ENCODE assay signal across 14 cellular contexts in genomic region chr11:37504925-37505324, GRCh38.
DNase-seq lines count a peak whose midpoint lies in the region; FAIRE-seq and TF ChIP-seq lines count a peak whose summit lies in the region.
"Had no signal": no experiment of that assay in that cellular context is flagged by ENCODE, and none has a peak within 500 bp of the region (broad histone marks: within the 10 kb centered on the region; RNA-seq: fewer than 3 reads in every experiment).

No MANE protein-coding gene starts in this region.

- H3K9me3 ChIP-seq in MM.1S (replicated peaks; ENCODE audit: insufficient read depth, low read length), result no peaks in the 10 kb centered on the region
- H3K9me3 ChIP-seq: adrenal gland; BLaER1 treated with 17β-estradiol and CSF1 and Interleukin-3, amounts not matched to agents 10 nM and 100 nM; ovary had no signal

- H3F3A ChIP-seq in MM.1S (ENCODE audit: insufficient read depth, low read length), result peaks cover 22% of the 10 kb centered on the region

- no peaks in the 10 kb centered on the region for H3K36me3 ChIP-seq in MM.1S (replicated peaks; ENCODE audit: insufficient read depth, low read length)
- no peaks in the 10 kb centered on the region for H3K36me3 ChIP-seq in bronchial epithelial cell (ENCODE audit: control insufficient read depth, insufficient read depth, low read length)
- H3K36me3 ChIP-seq: adrenal gland; BLaER1 treated with 17β-estradiol and CSF1 and Interleukin-3, amounts not matched to agents 10 nM and 100 nM; ovary had no signal

- no peak for FAIRE-seq in bronchial epithelial cell (lab: Jason Lieb, UNC)

- no peaks in the 10 kb centered on the region for H3K79me2 ChIP-seq in MM.1S (ENCODE audit: low read length)

- no peaks in the 10 kb centered on the region for H3K27me3 ChIP-seq in MM.1S (replicated peaks; ENCODE audit: insufficient read depth, low read length)
- no peaks in the 10 kb centered on the region for H3K27me3 ChIP-seq in bronchial epithelial cell (ENCODE audit: control insufficient read depth, insufficient read depth, low read length)
- H3K27me3 ChIP-seq: adrenal gland; BLaER1 treated with 17β-estradiol and CSF1 and Interleukin-3, amounts not matched to agents 10 nM and 100 nM; ovary had no signal

- DNase-seq in Caki2 (ENCODE audit: low read depth) (peak; percentile 67), MM.1S (no peak), bronchial epithelial cell (ENCODE audit: low read depth) (peak; percentile 97), mucosa of gallbladder (ENCODE audit: low spot score) (peak; percentile 19), inferior parietal cortex (ENCODE audit: extremely low spot score) (no peak), SHP77 (lab: John Stamatoyannopoulos, UW) (no peak), DMS 273 treated with DMSO at 0.1 percent for 48 hours (lab: John Stamatoyannopoulos, UW) (no peak), middle frontal gyrus (ENCODE audit: extremely low spot score, low spot score) (no peak)
- DNase-seq: activated CD8-positive, alpha-beta memory T cell treated with anti-CD3 and anti-CD28 coated beads, Interleukin-2, amount 10 ng/mL, durations not matched to agents 7 days and 5 days; ovary; stimulated activated CD4-positive, alpha-beta T cell treated with anti-CD3 and anti-CD28 coated beads, Interleukin-4, amount 100 ng/mL, for 4 hours; T-helper 9 cell had no signal

- no peak overlapping the region for H2AFZ ChIP-seq in MM.1S (ENCODE audit: low read length)

- in situ Hi-C loops in Caki2 (cut with HindIII; ENCODE audit: low pct_unique_long_range_greater_than_20kb, low sequenced_read_pairs), result no loop called here

- TF ChIP-seq CTCF in MM.1S (IDR thresholded peaks at IDR 0.05; ENCODE audit: low read length) (no peak), bronchial epithelial cell (IDR thresholded peaks at IDR 0.05; ENCODE audit: insufficient read depth, low read length, severe bottlenecking) (no peak)

- no peaks in the 10 kb centered on the region for H3K9me2 ChIP-seq in MM.1S (replicated peaks; ENCODE audit: insufficient read depth, low read length)

- peaks cover 38% of the 10 kb centered on the region for H3K4me1 ChIP-seq in MM.1S (ENCODE audit: low read length)

- H3K4me3 ChIP-seq in MM.1S (ENCODE audit: low read length) (peak overlapping the region; percentile 29), bronchial epithelial cell (ENCODE audit: low read depth, low read length) (no peak overlapping the region)
- H3K4me3 ChIP-seq: adrenal gland; BLaER1 treated with 17β-estradiol and CSF1 and Interleukin-3, amounts not matched to agents 10 nM and 100 nM; ovary had no signal

- H4K20me1 ChIP-seq in MM.1S (ENCODE audit: insufficient read depth, low read length), result no peaks in the 10 kb centered on the region
- H4K20me1 ChIP-seq: BLaER1 treated with 17β-estradiol and CSF1 and Interleukin-3, amounts not matched to agents 10 nM and 100 nM had no signal

- H3K4me2 ChIP-seq in MM.1S (ENCODE audit: low read depth, low read length), result peak overlapping the region; percentile 86

- peak overlapping the region; percentile 43; the same call in 1 of the 2 replicates for H3K9ac ChIP-seq in MM.1S (ENCODE audit: low read length)
- H3K9ac ChIP-seq: BLaER1 treated with 17β-estradiol and CSF1 and Interleukin-3, amounts not matched to agents 10 nM and 100 nM had no signal

- peak overlapping the region; percentile 90; the same call in 1 of the 2 replicates for H3K27ac ChIP-seq in MM.1S (ENCODE audit: low read length)
- H3K27ac ChIP-seq: ovary had no signal

Comparison
In these comparisons a context has a peak if more than half of its experiments do, and no peak if none do; other contexts are left out.
1. DNase-seq: peak in Caki2 (single experiment), bronchial epithelial cell (single experiment) and mucosa of gallbladder (single experiment); none in MM.1S (single experiment), inferior parietal cortex (single experiment), SHP77 (0 of 2), DMS 273 treated with DMSO at 0.1 percent for 48 hours (single experiment) and middle frontal gyrus (single experiment).